In the genomic region with DNA sequence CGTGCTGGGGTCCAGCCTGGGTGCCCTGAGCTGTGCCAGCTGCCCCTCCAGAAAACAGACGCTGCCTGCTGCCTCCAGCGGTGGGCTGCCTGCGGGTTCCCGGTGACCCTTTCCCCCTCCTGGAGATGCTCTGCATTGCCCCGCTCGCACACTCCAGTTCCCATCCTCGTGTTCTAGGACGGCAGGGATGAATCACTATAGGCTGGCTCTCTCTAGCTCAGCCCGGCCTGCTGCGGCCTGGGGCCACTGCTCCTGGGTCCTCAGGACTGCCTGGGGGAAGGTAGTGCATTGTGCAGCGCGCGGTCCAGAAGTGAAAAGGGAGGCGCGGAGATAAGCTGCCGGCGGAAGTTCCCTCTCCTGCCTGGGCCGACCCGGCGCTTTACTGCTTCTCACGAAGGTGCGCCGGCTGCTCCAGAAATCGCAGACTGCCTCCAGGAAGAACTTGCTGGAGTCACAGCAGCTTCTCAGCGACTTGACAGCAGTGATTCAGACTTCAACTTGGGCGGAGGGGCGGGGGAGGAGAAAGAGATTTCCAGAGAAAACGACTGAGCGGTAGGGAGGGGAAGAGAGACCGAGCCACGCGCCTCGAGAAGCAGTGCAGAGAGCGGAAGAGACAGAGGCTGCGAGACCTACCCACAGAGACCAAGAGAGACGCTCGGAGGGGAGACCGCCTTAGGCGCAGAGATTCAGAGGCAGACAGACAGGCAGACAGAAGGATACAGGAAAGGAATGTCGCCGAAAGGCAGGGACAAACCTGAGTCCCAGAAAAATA, we compare ENCODE assay signal across 1 cellular context.
A peak's percentile ranks its signal among the peaks of the same experiment; 100 is the strongest.
TF ChIP-seq lines count a peak whose summit lies in the region.

No MANE protein-coding gene starts in this region.

TF ChIP-seq in K562, 482 proteins besides CTCF, POLR2A, EP300 and RAD21 (continued from another document):
- TF ChIP-seq ZBTB40 (IDR thresholded peaks at IDR 0.05) = peak; percentile 72
- TF ChIP-seq ZBTB40 (CRISPR knock-in tag; IDR thresholded peaks at IDR 0.05) = no peak
